8 cellular contexts compared by ENCODE assay signal in the genomic region with DNA sequence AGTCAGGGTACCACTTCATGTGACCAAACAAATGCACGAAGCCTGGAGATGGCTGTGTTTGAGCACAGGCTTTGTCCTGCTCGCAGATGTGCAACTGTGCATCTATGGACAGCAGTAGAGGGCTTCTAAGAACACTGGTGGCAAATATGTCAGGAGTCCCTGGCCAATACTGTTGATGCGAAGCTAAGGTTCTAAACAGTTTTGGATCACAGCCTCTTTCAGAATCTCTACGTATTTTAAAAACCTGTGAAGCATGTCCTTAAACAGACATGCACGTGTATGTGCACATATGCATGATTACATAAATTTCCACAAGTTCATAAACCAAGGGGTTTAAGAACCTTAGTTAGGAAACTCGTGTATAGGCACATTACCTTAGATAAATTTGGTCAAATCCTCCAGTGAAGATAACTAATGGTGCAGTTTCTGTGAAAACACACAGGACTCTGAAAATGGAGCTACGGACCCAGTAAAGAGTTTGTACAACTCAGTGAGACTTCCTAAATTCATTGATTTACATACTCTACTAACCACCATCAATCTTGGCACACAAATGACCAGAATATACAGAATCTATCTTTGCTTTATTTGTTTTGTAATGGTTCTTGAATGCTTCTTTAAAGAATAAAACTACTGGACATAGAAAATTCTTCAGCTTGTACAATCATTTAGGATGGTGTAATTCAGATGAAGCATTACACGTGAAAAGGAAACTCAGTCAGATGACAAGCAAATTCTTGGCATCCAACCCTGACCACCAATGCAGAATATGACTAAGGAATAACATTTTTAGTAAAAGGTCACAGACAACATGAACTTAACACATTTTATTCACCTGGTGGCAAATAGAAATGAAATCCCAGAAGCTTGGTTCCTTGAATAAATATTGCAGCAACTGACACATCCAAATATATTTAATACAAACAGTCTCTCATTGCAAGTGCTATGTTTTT. TPM values are rescaled to one million over a fixed set of nuclear protein-coding genes. Genes with fewer than 3 reads are reported as not detected.
DNase-seq lines count a peak whose midpoint lies in the region; ATAC-seq lines count a peak whose summit lies in the region.

No MANE protein-coding gene starts in this region.

- DNase-seq in EH (ENCODE audit: low read depth), result peak; percentile 85
- DNase-seq in dedifferentiated amniotic fluid mesenchymal stem cell (ENCODE audit: extremely low spot score), result peak; percentile 82
- no peak for DNase-seq in caudate nucleus (lab: John Stamatoyannopoulos, UW)
- no peak for DNase-seq in T-helper 9 cell
- no peak for DNase-seq in G401 (ENCODE audit: low spot score)
- DNase-seq in mesenteric fat pad (ENCODE audit: low spot score), result no peak

- in situ Hi-C loops in G401 (cut with HindIII; ENCODE audit: low sequenced_read_pairs), result no loop called here

- ATAC-seq in GM21367 (IDR thresholded peaks at IDR 0.05; ENCODE audit: unreplicated experiment) (peak; percentile 30), HG03565 (IDR thresholded peaks at IDR 0.05; ENCODE audit: unreplicated experiment) (peak; percentile 66)

- H3K27ac ChIP-seq in caudate nucleus (ENCODE audit: low read depth, low read length), result no peak overlapping the region

RNA-seq across cellular contexts. Expression of a gene that starts 27.4 kb away (rescaled TPM):
- not detected in 2 replicates for total RNA-seq in G401 (2014; rRNA removed; shearing (Covaris generic))
- total RNA-seq in mesenteric fat pad, result not detected

Comparison
In these comparisons a context has a peak if more than half of its experiments do, and no peak if none do; other contexts are left out.
1. DNase-seq: peak in EH (single experiment) and dedifferentiated amniotic fluid mesenchymal stem cell (single experiment); none in caudate nucleus (0 of 61), T-helper 9 cell (single experiment), G401 (single experiment) and mesenteric fat pad (single experiment).